8 cellular contexts compared by ENCODE assay signal in genomic region chr1:7703321-7704213, GRCh38.
A peak's percentile ranks its signal among the peaks of the same experiment; 100 is the strongest.
DNase-seq lines count a peak whose midpoint lies in the region; ATAC-seq and TF ChIP-seq lines count a peak whose summit lies in the region.

No MANE protein-coding gene starts in this region.

- DNase-seq in stimulated activated CD4-positive, alpha-beta T cell treated with anti-CD3 and anti-CD28 coated beads, Interleukin-2, amount 100 ng/mL, for 4 hours (ENCODE audit: low read depth): peak; percentile 7
- DNase-seq in stimulated activated CD4-positive, alpha-beta T cell treated with anti-CD3 and anti-CD28 coated beads, Interleukin-12 subunit alpha, Interleukin-12 subunit beta, amount 100 ng/mL, for 4 hours: no peak
- DNase-seq in iPS-NIHi11 (ENCODE audit: low spot score): peak; percentile 72
- no peak for DNase-seq in tibial nerve (ENCODE audit: low spot score in 2 of 2)
- DNase-seq in NOMO-1 (lab: John Stamatoyannopoulos, UW; ENCODE audit: unreplicated experiment in 2 of 2): no peak
- no peak for DNase-seq in SJCRH30

- peak overlapping the region; percentile 70 for H3K4me3 Mint-ChIP-seq in activated T-helper 17 cell treated with anti-CD3 and anti-CD28 coated beads, Interleukin-2, amount 50 U/mL, for 72 hours

- TF ChIP-seq EP300 in tibial nerve (IDR thresholded peaks at IDR 0.05): no peak

- TF ChIP-seq CTCF in tibial nerve (IDR thresholded peaks at IDR 0.05): no peak

- H3K27ac ChIP-seq in tibial nerve: peak overlapping the region in 2 of 4 donors; percentile 5 to 71
- H3K27ac ChIP-seq in SJCRH30: no peak overlapping the region

- H3K9me3 Mint-ChIP-seq in activated T-helper 17 cell treated with anti-CD3 and anti-CD28 coated beads, Interleukin-2, amount 50 U/mL, for 72 hours: no peaks in the 10 kb centered on the region

- WGBS in tibial nerve, 2 donors: 14 to 18% methylated on average over 26 to 29 of the region's 60 CpGs

- H3K36me3 ChIP-seq in tibial nerve (no peaks in the 10 kb centered on the region), SJCRH30 (no peaks in the 10 kb centered on the region)

- ATAC-seq in activated T-helper 17 cell treated with anti-CD3 and anti-CD28 coated beads, Interleukin-2, amount 50 U/mL, for 72 hours (replicated peaks): peak; percentile 5
- ATAC-seq in HG02588 (IDR thresholded peaks at IDR 0.05; ENCODE audit: unreplicated experiment): no peak

- H3K9me3 ChIP-seq in tibial nerve (no peaks in the 10 kb centered on the region), SJCRH30 (replicated peaks) (no peaks in the 10 kb centered on the region)

- no peak overlapping the region for H3K27ac Mint-ChIP-seq in activated T-helper 17 cell treated with anti-CD3 and anti-CD28 coated beads, Interleukin-2, amount 50 U/mL, for 72 hours

- no peaks in the 10 kb centered on the region for H3K36me3 Mint-ChIP-seq in activated T-helper 17 cell treated with anti-CD3 and anti-CD28 coated beads, Interleukin-2, amount 50 U/mL, for 72 hours (ENCODE audit: low read depth)

- H3K4me3 ChIP-seq in tibial nerve (peak overlapping the region; percentile 18 to 60 (median 35)), SJCRH30 (no peak overlapping the region)

- H3K27me3 ChIP-seq in tibial nerve: peaks cover 0 to 3% of the 10 kb centered on the region in 2 donors
- H3K27me3 ChIP-seq in SJCRH30: peaks cover 4% of the 10 kb centered on the region; the same call in 1 of the 2 replicates

- peaks cover 11% of the 10 kb centered on the region for H3K4me1 Mint-ChIP-seq in activated T-helper 17 cell treated with anti-CD3 and anti-CD28 coated beads, Interleukin-2, amount 50 U/mL, for 72 hours

- H3K27me3 Mint-ChIP-seq in activated T-helper 17 cell treated with anti-CD3 and anti-CD28 coated beads, Interleukin-2, amount 50 U/mL, for 72 hours: peaks cover 10% of the 10 kb centered on the region

- H3K4me1 ChIP-seq in tibial nerve (peaks cover 0 to 30% (median 2%) of the 10 kb centered on the region in 4 donors), SJCRH30 (no peaks in the 10 kb centered on the region)

- no peak for TF ChIP-seq POLR2A in tibial nerve (IDR thresholded peaks at IDR 0.05)

Comparison
In these comparisons a context has a peak if more than half of its experiments do, and no peak if none do; other contexts are left out.
1. DNase-seq: peak in stimulated activated CD4-positive, alpha-beta T cell treated with anti-CD3 and anti-CD28 coated beads, Interleukin-2, amount 100 ng/mL, for 4 hours (single experiment) and iPS-NIHi11 (single experiment); none in stimulated activated CD4-positive, alpha-beta T cell treated with anti-CD3 and anti-CD28 coated beads, Interleukin-12 subunit alpha, Interleukin-12 subunit beta, amount 100 ng/mL, for 4 hours (single experiment), tibial nerve (0 of 2), NOMO-1 (0 of 2) and SJCRH30 (0 of 2).